In the genomic region with DNA sequence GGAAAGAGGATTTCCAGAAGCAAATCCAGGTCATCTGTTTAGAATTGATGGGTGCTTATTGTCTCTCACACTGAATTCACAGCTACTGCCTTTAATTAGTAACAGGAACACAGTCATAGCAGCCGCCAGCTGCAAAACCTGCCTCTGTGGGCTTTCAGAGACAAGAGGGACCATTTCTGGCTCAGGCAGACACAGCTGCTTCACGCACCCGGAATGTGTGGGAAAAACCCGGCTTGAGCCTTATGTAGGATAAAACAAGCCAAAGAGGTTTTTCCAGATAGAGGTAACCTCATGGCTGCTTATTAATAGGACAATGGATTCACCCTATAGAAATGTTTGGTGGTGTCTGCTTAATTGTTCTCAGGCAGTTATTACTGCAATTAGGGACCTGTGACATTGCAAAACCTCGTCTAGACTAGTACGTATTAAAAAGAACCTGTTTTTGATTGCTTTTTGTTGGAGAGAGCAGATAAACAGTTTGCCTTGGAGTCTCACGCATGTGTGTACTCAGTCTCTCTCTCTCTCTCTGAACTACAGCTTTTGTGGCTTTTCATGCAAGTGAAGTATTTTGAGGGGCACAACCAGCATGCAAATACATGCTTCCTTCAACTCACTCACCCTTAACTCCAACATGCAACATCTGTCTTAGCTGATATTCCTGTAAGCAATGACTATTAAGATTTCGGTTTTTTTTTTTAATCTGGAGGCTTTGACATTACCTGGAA, we compare ENCODE assay signal across 10 cellular contexts.
DNase-seq lines count a peak whose midpoint lies in the region; ATAC-seq and TF ChIP-seq lines count a peak whose summit lies in the region.
"Had no signal": no experiment of that assay in that cellular context is flagged by ENCODE, and none has a peak within 500 bp of the region (broad histone marks: within the 10 kb centered on the region; RNA-seq: fewer than 3 reads in every experiment).

No MANE protein-coding gene starts in this region.

- no peak for TF ChIP-seq CTCF in right atrium auricular region (IDR thresholded peaks at IDR 0.05)

- intact Hi-C loops in Right ventricle myocardium inferior (cut with DNase I) = no loop called here

- peaks cover 0 to 11% of the 10 kb centered on the region in 2 donors for H3K4me1 ChIP-seq in right atrium auricular region

- no peak overlapping the region for H3K27ac ChIP-seq in right atrium auricular region
- H3K27ac ChIP-seq in temporal lobe (ENCODE audit: low read depth, low read length) = peak overlapping the region; percentile 56

- H3K9me3 ChIP-seq in right atrium auricular region = no peaks in the 10 kb centered on the region

- H3K36me3 ChIP-seq in right atrium auricular region = no peaks in the 10 kb centered on the region

- H3K4me3 ChIP-seq in right atrium auricular region = no peak overlapping the region
- H3K4me3 ChIP-seq: lung had no signal

- H3K27me3 ChIP-seq in right atrium auricular region = no peaks in the 10 kb centered on the region

- ATAC-seq in Right ventricle myocardium inferior = peak; percentile 44
- ATAC-seq: activated CD8-positive, alpha-beta memory T cell treated with anti-CD3 and anti-CD28 coated beads, Interleukin-2, amount 10 ng/mL, durations not matched to agents 7 days and 5 days had no signal

- DNase-seq in Right ventricle myocardium inferior (ENCODE audit: missing footprints) (no peak), right atrium auricular region (ENCODE audit: low spot score) (no peak), NCI-H146 treated with DMSO at 0.1 percent for 48 hours (lab: John Stamatoyannopoulos, UW; ENCODE audit: unreplicated experiment) (peak; percentile 60), fibroblast of peridontal ligament (ENCODE audit: extremely low read depth) (peak; percentile 25), HuH-7.5 (ENCODE audit: low spot score) (no peak), 8988T (no peak), NCI-H510A treated with DMSO at 0.1 percent for 48 hours (lab: John Stamatoyannopoulos, UW) (no peak)
- DNase-seq: activated CD8-positive, alpha-beta memory T cell treated with anti-CD3 and anti-CD28 coated beads, Interleukin-2, amount 10 ng/mL, durations not matched to agents 7 days and 5 days had no signal

Comparison
In these comparisons a context has a peak if more than half of its experiments do, and no peak if none do; other contexts are left out.
1. DNase-seq: peak in NCI-H146 treated with DMSO at 0.1 percent for 48 hours (single experiment) and fibroblast of peridontal ligament (single experiment); none in Right ventricle myocardium inferior (single experiment), right atrium auricular region (single experiment), HuH-7.5 (single experiment), 8988T (single experiment) and NCI-H510A treated with DMSO at 0.1 percent for 48 hours (single experiment).